Comparison of ENCODE assay signal across 35 cellular contexts in genomic region chr6:114354482-114354881, GRCh38. TPM values are rescaled to one million over a fixed set of nuclear protein-coding genes. Genes with fewer than 3 reads are reported as not detected.
"Had no signal": no experiment of that assay in that cellular context is flagged by ENCODE, and none has a peak within 500 bp of the region (broad histone marks: within the 10 kb centered on the region; RNA-seq: fewer than 3 reads in every experiment).

No MANE protein-coding gene starts in this region.

- H3K4me2 ChIP-seq: neural progenitor cell, smooth muscle cell had no signal

- H2AFZ ChIP-seq: neural progenitor cell, parathyroid adenoma had no signal

- DNase-seq: naive B cell; naive thymus-derived CD4-positive, alpha-beta T cell; naive thymus-derived CD8-positive, alpha-beta T cell; natural killer cell; nephron progenitor cell; nucleus accumbens; occipital lobe; ovary; pancreas; posterior cingulate gyrus; psoas muscle; retina; right cardiac atrium; right lobe of liver; sigmoid colon; small intestine; spleen; stimulated activated CD4-positive, alpha-beta T cell treated with anti-CD3 and anti-CD28 coated beads, Interleukin-12 subunit alpha, Interleukin-12 subunit beta, amount 100 ng/mL, for 4 hours; stimulated activated CD4-positive, alpha-beta T cell treated with anti-CD3 and anti-CD28 coated beads, Interleukin-15, amount 100 ng/mL, for 24 hours; stimulated activated CD4-positive, alpha-beta T cell treated with anti-CD3 and anti-CD28 coated beads, Interleukin-1b, Interleukin-23, amount 100 ng/mL, for 48 hours; stimulated activated CD4-positive, alpha-beta T cell treated with anti-CD3 and anti-CD28 coated beads, Interleukin-2, amount 100 ng/mL, for 24 hours had no signal

- H3K36me3 ChIP-seq: neural progenitor cell, neutrophil, ovary, pancreas, prostate gland, right lobe of liver, sigmoid colon, spleen had no signal

- H3K4me1 ChIP-seq: neural progenitor cell, pancreas, parathyroid adenoma, prostate gland, psoas muscle, right lobe of liver, sigmoid colon, spleen had no signal

- H3K4me3 ChIP-seq: neural progenitor cell, ovary, pancreas, prostate gland, psoas muscle, right lobe of liver, sigmoid colon, skin epidermis, smooth muscle cell, spleen had no signal

- H3K27me3 ChIP-seq: neural progenitor cell, ovary, pancreas, right lobe of liver, sigmoid colon, spleen had no signal

- H3K79me2 ChIP-seq: parathyroid adenoma had no signal

- H3K9me3 ChIP-seq: neutrophil, ovary, pancreas, prostate gland, psoas muscle, right lobe of liver, sigmoid colon, spleen had no signal

- ATAC-seq: naive thymus-derived CD4-positive, alpha-beta T cell; naive thymus-derived CD8-positive, alpha-beta T cell; natural killer cell; natural killer cell treated with Interleukin-12 subunit alpha and Interleukin-12 subunit beta and Interleukin-15 and Interleukin-18, amount 100 ng/mL, for 72 hours; pancreas; psoas muscle; right cardiac atrium; right lobe of liver; sciatic nerve had no signal

- H3K9ac ChIP-seq: neural progenitor cell, parathyroid adenoma had no signal

- H3K27ac ChIP-seq: neural progenitor cell, neutrophil, ovary, pancreas, parathyroid adenoma, prostate gland, psoas muscle, right lobe of liver, sigmoid colon, skin epidermis, spleen had no signal

RNA-seq across cellular contexts. Expression of gene HS3ST5, which starts 11.7 kb away (rescaled TPM):
- total RNA-seq: naive thymus-derived CD4-positive, alpha-beta T cell; naive thymus-derived CD8-positive, alpha-beta T cell; natural killer cell; natural killer cell treated with Interleukin-12 subunit alpha and Interleukin-12 subunit beta and Interleukin-15 and Interleukin-18, amount 100 ng/mL, for 72 hours; omental fat pad; osteoblast; posterior vena cava; pulmonary artery endothelial cell; renal cortical epithelial cell; right cardiac atrium; right lobe of liver; spleen had no signal
- polyA plus RNA-seq: naive thymus-derived CD4-positive, alpha-beta T cell; naive thymus-derived CD8-positive, alpha-beta T cell; neural cell; ovary; right cardiac atrium; spleen had no signal
